7 cellular contexts compared by ENCODE assay signal in genomic region chr6:144285798-144286502, GRCh38. TPM values are rescaled to one million over a fixed set of nuclear protein-coding genes. Genes with fewer than 3 reads are reported as not detected.
A peak's percentile ranks its signal among the peaks of the same experiment; 100 is the strongest.
DNase-seq lines count a peak whose midpoint lies in the region; ATAC-seq lines count a peak whose summit lies in the region.

No MANE protein-coding gene starts in this region.

- peak overlapping the region; percentile 28 for H3K27ac Mint-ChIP-seq in activated naive CD8-positive, alpha-beta T cell

- no peaks in the 10 kb centered on the region for H3K36me3 Mint-ChIP-seq in activated naive CD8-positive, alpha-beta T cell

- peak overlapping the region; percentile 95 for H3K4me3 Mint-ChIP-seq in activated naive CD8-positive, alpha-beta T cell

- intact Hi-C loops in Right ventricle myocardium inferior (cut with DNase I): loop anchor here (1.0 to 5.0 kb wide), 6 partner anchors 19 to 193 kb away; partner anchors contain the start of gene STX11

- peak; percentile 53 for ATAC-seq in GM18511 (IDR thresholded peaks at IDR 0.05; ENCODE audit: unreplicated experiment)
- peak; percentile 28 for ATAC-seq in HG02870 (IDR thresholded peaks at IDR 0.05; ENCODE audit: unreplicated experiment)
- peak; percentile 80 for ATAC-seq in Right ventricle myocardium inferior

- peaks cover 7% of the 10 kb centered on the region for H3K27me3 Mint-ChIP-seq in activated naive CD8-positive, alpha-beta T cell

- no peaks in the 10 kb centered on the region for H3K9me3 Mint-ChIP-seq in activated naive CD8-positive, alpha-beta T cell (ENCODE audit: low read depth)

- peaks cover 17% of the 10 kb centered on the region for H3K4me1 Mint-ChIP-seq in activated naive CD8-positive, alpha-beta T cell (ENCODE audit: low read depth)

- peak; percentile 19 for DNase-seq in RPMI8226
- peak; percentile 90 for DNase-seq in Right ventricle myocardium inferior (ENCODE audit: missing footprints)
- peak in 42 of 56 donors; percentile 8 to 78 (median 28) for DNase-seq in nucleus accumbens (lab: John Stamatoyannopoulos, UW)
- DNase-seq in COR-L47 (lab: John Stamatoyannopoulos, UW): no peak

RNA-seq across cellular contexts. Expression of gene UTRN, which starts 0.8 kb away (rescaled TPM):
- 69.2 TPM for total RNA-seq in Right ventricle myocardium inferior

Comparison
In these comparisons a context has a peak if more than half of its experiments do, and no peak if none do; other contexts are left out.
1. ATAC-seq: peak in every context shown above with its lines; median percentile 80 in Right ventricle myocardium inferior; 53 in GM18511; 28 in HG02870.